In the genomic region with DNA sequence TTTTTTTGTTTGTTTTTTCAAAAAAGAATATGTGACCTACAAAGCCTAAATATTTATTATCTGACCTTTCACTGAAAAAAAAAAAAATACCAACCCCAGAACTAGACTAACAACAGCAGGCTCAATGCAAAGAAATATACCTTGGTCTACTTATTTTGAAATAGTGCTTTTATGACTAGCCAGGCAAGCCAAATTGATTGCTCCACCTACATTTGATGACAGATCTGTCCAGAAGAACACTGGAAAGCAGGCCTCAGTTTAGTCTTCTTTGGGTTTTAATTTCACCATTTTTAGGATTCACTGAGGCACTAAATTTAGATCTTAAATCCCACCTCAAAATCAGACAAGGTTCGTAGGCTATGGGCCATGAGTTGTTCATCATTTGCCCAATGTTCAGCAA, we compare ENCODE assay signal across 12 cellular contexts.
DNase-seq lines count a peak whose midpoint lies in the region; ATAC-seq, FAIRE-seq and TF ChIP-seq lines count a peak whose summit lies in the region.
"Had no signal": no experiment of that assay in that cellular context is flagged by ENCODE, and none has a peak within 500 bp of the region (broad histone marks: within the 10 kb centered on the region; RNA-seq: fewer than 3 reads in every experiment).

No MANE protein-coding gene starts in this region.

- POLR2A ChIA-PET in endothelial cell of umbilical vein (lab: Charles Lee), result no interaction called here

- H3K27me3 ChIP-seq in endothelial cell of umbilical vein (ENCODE audit: control insufficient read depth in 2 of 2, insufficient read depth in 2 of 2, low read length in 2 of 2), result no peaks in the 10 kb centered on the region
- no peaks in the 10 kb centered on the region for H3K27me3 ChIP-seq in osteoblast (ENCODE audit: insufficient read depth, low read length)

- H3K27me3 Mint-ChIP-seq in stimulated activated naive CD8-positive, alpha-beta T cell treated with anti-CD3 and anti-CD28 coated beads, Interleukin-15, Interleukin-2, amounts not matched to agents 100 ng/mL and 50 ng/mL, for 24 hours, result no peaks in the 10 kb centered on the region

- H3K4me1 Mint-ChIP-seq in stimulated activated naive CD8-positive, alpha-beta T cell treated with anti-CD3 and anti-CD28 coated beads, Interleukin-15, Interleukin-2, amounts not matched to agents 100 ng/mL and 50 ng/mL, for 24 hours (ENCODE audit: low read depth), result peaks cover 46% of the 10 kb centered on the region

- no peaks in the 10 kb centered on the region for H3K9me1 ChIP-seq in endothelial cell of umbilical vein (replicated peaks; ENCODE audit: control insufficient read depth, extremely low read depth, insufficient read depth, low read length)

- peaks cover 64% of the 10 kb centered on the region for H3K36me3 Mint-ChIP-seq in stimulated activated naive CD8-positive, alpha-beta T cell treated with anti-CD3 and anti-CD28 coated beads, Interleukin-15, Interleukin-2, amounts not matched to agents 100 ng/mL and 50 ng/mL, for 24 hours (ENCODE audit: low read depth)

- no peak overlapping the region for H3K4me3 Mint-ChIP-seq in stimulated activated naive CD8-positive, alpha-beta T cell treated with anti-CD3 and anti-CD28 coated beads, Interleukin-15, Interleukin-2, amounts not matched to agents 100 ng/mL and 50 ng/mL, for 24 hours
- H3K4me3 Mint-ChIP-seq: activated T-cell treated with anti-CD3 and anti-CD28 coated beads, Interleukin-2, amount 50 U/mL, for 4 hours had no signal

- FAIRE-seq in endothelial cell of umbilical vein (lab: Jason Lieb, UNC), result no peak

- no TSS peak for BruUV-seq in endothelial cell of umbilical vein (replicated peaks; lab: Mats Ljungman, UMichigan)

- H3K27ac Mint-ChIP-seq in stimulated activated naive CD8-positive, alpha-beta T cell treated with anti-CD3 and anti-CD28 coated beads, Interleukin-15, Interleukin-2, amounts not matched to agents 100 ng/mL and 50 ng/mL, for 24 hours, result peak overlapping the region; percentile 43

- no peak overlapping the region for H3K9ac ChIP-seq in endothelial cell of umbilical vein (replicated peaks; ENCODE audit: extremely low read depth, insufficient read depth, low read length)

- peak overlapping the region; percentile 18 for H3K4me2 ChIP-seq in endothelial cell of umbilical vein (ENCODE audit: insufficient read depth, low read length)
- H3K4me2 ChIP-seq in osteoblast (ENCODE audit: insufficient read depth, low read length), result peak overlapping the region; percentile 66

- peaks cover 28% of the 10 kb centered on the region for H3K9me3 Mint-ChIP-seq in stimulated activated naive CD8-positive, alpha-beta T cell treated with anti-CD3 and anti-CD28 coated beads, Interleukin-15, Interleukin-2, amounts not matched to agents 100 ng/mL and 50 ng/mL, for 24 hours

- H3K36me3 ChIP-seq in endothelial cell of umbilical vein (ENCODE audit: control insufficient read depth in 2 of 2, extremely low read depth in 1 of 2, insufficient read depth in 2 of 2, low read length in 2 of 2) (peaks cover 0 to 3% of the 10 kb centered on the region in 2 experiments), osteoblast (ENCODE audit: insufficient read depth, low read length) (no peaks in the 10 kb centered on the region)

- H3K27ac ChIP-seq in endothelial cell of umbilical vein (ENCODE audit: insufficient read depth, low read depth, low read length) (peak overlapping the region; percentile 60), osteoblast (ENCODE audit: low read depth, low read length) (peak overlapping the region; percentile 70)

- H2AFZ ChIP-seq in endothelial cell of umbilical vein (ENCODE audit: low read depth, low read length), result no peak overlapping the region
- H2AFZ ChIP-seq in osteoblast (ENCODE audit: low read length), result no peak overlapping the region

- no peak overlapping the region for H3K4me3 ChIP-seq in endothelial cell of umbilical vein (replicated peaks in 1 of 3; ENCODE audit: insufficient read depth in 1 of 3, low read depth in 1 of 3, low read length in 3 of 3)
- peak overlapping the region; percentile 14 for H3K4me3 ChIP-seq in osteoblast (ENCODE audit: insufficient read depth, low read length)
- H3K4me3 ChIP-seq: HAP-1 had no signal

- ATAC-seq in stimulated activated naive CD8-positive, alpha-beta T cell treated with anti-CD3 and anti-CD28 coated beads, Interleukin-15, Interleukin-2, amounts not matched to agents 100 U/mL and 50 U/mL, for 24 hours, result no peak
- ATAC-seq in GM21447 (IDR thresholded peaks at IDR 0.05; ENCODE audit: unreplicated experiment) (no peak), GM18861 (IDR thresholded peaks at IDR 0.05; ENCODE audit: unreplicated experiment) (no peak)

- H4K20me1 ChIP-seq in endothelial cell of umbilical vein (replicated peaks; ENCODE audit: control insufficient read depth, extremely low read depth, insufficient read depth, low read length) (no peaks in the 10 kb centered on the region), osteoblast (ENCODE audit: insufficient read depth, low read length) (no peaks in the 10 kb centered on the region)

- dilution Hi-C loops in endothelial cell of umbilical vein (cut with MboI; ENCODE audit: extremely low pct_ligation_motif_present, low sequenced_read_pairs), result no loop called here

- intact Hi-C loops in endothelial cell of umbilical vein (cut with micrococcal nuclease), result no loop called here

- CTCF ChIA-PET in endothelial cell of umbilical vein (lab: Charles Lee), result no interaction called here

- no peak for DNase-seq in stimulated activated naive CD8-positive, alpha-beta T cell treated with anti-CD3 and anti-CD28 coated beads, Interleukin-15, Interleukin-2, amounts not matched to agents 100 U/mL and 50 U/mL, for 24 hours
- DNase-seq in endothelial cell of umbilical vein (ENCODE audit: low read depth, low spot score) (no peak), osteoblast (ENCODE audit: insufficient read length, low spot score, missing footprints) (no peak)
- DNase-seq in stimulated activated CD4-positive, alpha-beta T cell treated with anti-CD3 and anti-CD28 coated beads, Interleukin-1b, Interleukin-23, amount 100 ng/mL, for 48 hours, result no peak
- DNase-seq in effector CD8-positive, alpha-beta T cell (lab: John Stamatoyannopoulos, UW), result no peak
- DNase-seq: activated T-cell treated with anti-CD3 and anti-CD28 coated beads, Interleukin-2, amount 50 U/mL, for 4 hours; dermis blood vessel endothelial cell; GF-D8 had no signal

- peaks cover 17% of the 10 kb centered on the region for H3K4me1 ChIP-seq in endothelial cell of umbilical vein (ENCODE audit: control insufficient read depth, extremely low read depth, insufficient read depth, low read length)
- H3K4me1 ChIP-seq in osteoblast (ENCODE audit: insufficient read depth, low read length), result peaks cover 32% of the 10 kb centered on the region

- TF ChIP-seq POLR2A in endothelial cell of umbilical vein (IDR thresholded peaks at IDR 0.05; ENCODE audit: low read depth, low read length), result no peak

- no peak for TF ChIP-seq CTCF in endothelial cell of umbilical vein (IDR thresholded peaks at IDR 0.05; ENCODE audit: extremely low read depth in 1 of 2, insufficient read depth in 1 of 2, low read depth in 1 of 2, low read length in 2 of 2)
- no peak for TF ChIP-seq CTCF in osteoblast (IDR thresholded peaks at IDR 0.05; ENCODE audit: extremely low read depth, low read depth, low read length)

- H3K9me3 ChIP-seq in endothelial cell of umbilical vein (replicated peaks; ENCODE audit: control insufficient read depth, insufficient read depth, low read length), result no peaks in the 10 kb centered on the region
- no peaks in the 10 kb centered on the region for H3K9me3 ChIP-seq in osteoblast (ENCODE audit: low read depth, low read length)
- H3K9me3 ChIP-seq: HAP-1 had no signal

- H3K79me2 ChIP-seq in endothelial cell of umbilical vein (ENCODE audit: control insufficient read depth, insufficient read depth, low read length), result no peaks in the 10 kb centered on the region
- no peaks in the 10 kb centered on the region for H3K79me2 ChIP-seq in osteoblast (ENCODE audit: insufficient read depth, low read length)

TF ChIP-seq in endothelial cell of umbilical vein, 7 proteins besides CTCF, POLR2A, EP300 and RAD21:
- TF ChIP-seq, protein P1, sequence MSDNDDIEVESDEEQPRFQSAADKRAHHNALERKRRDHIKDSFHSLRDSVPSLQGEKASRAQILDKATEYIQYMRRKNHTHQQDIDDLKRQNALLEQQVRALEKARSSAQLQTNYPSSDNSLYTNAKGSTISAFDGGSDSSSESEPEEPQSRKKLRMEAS (IDR thresholded peaks at IDR 0.05; ENCODE audit: insufficient read depth, insufficient read length), result no peak
- no peak for TF ChIP-seq POLR2AphosphoS5 (IDR thresholded peaks at IDR 0.05; ENCODE audit: insufficient read depth, low read depth, low read length)
- TF ChIP-seq GATA2 (IDR thresholded peaks at IDR 0.05; ENCODE audit: insufficient read depth, insufficient read length, low read depth, low read length), result no peak
- TF ChIP-seq MYC (IDR thresholded peaks at IDR 0.05; ENCODE audit: low read depth, low read length), result no peak
- no peak for TF ChIP-seq EZH2 (IDR thresholded peaks at IDR 0.05; ENCODE audit: borderline replicate concordance, low read depth, low read length, severe bottlenecking)
- TF ChIP-seq JUN (IDR thresholded peaks at IDR 0.05; ENCODE audit: borderline replicate concordance, insufficient read depth, insufficient read length, low read depth), result no peak
- TF ChIP-seq FOS (IDR thresholded peaks at IDR 0.05; ENCODE audit: borderline replicate concordance, insufficient read depth, low read length), result no peak
